ENCODE assay signal across 8 cellular contexts in the genomic region with DNA sequence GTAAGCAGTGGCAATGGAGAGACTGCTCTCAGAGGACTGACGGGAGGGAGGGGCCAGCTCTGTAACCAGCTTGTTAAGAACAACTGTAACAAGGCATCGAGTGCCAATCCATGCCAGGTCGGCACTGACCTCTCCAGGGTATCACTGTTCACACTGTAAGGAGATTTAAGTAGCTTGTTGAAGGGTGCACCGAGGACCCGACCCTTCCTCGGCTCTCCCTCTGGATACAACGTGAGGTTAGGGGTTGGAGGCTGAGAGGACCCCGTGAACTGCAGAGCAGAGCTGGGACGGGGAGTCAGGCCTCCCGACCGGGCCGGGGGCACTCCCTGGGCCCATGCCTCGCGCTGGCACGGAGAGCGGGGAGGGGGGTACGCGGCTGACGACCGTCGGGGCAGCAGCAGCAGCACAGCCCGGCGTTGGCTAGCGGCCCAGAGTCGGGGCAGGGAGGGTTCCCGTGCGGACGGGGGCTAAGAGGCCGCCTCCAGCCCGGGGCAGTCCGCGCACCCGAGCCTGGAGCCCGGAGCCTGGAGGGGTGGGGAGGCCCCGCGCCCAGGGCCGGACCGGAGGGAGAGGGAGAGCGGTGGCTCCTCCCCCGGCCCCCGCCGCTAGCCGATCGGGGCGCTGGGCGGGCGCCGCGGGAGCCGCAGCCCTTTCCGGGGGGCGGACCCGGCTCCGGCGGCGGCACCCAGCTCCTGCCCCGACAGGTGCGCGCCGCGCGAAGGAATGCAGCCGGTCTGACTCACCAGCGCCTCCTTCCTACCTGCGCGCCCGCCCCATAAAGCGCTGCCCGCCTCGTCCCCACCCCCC. TPM values are rescaled to one million over a fixed set of nuclear protein-coding genes. Genes with fewer than 3 reads are reported as not detected.
DNase-seq lines count a peak whose midpoint lies in the region; ATAC-seq and TF ChIP-seq lines count a peak whose summit lies in the region.

A gene (plus strand): TSS at position 804 of the 807 bp plus-strand sequence. CDS start 3,245 bp downstream, outside the sequence.

- no peaks in the 10 kb centered on the region for H3K36me3 ChIP-seq in parathyroid adenoma (ENCODE audit: control insufficient read depth, insufficient read depth, low read length)
- H3K36me3 ChIP-seq in thyroid gland, result no peaks in the 10 kb centered on the region

- no peaks in the 10 kb centered on the region for H3K79me2 ChIP-seq in parathyroid adenoma

- H3K27me3 ChIP-seq in parathyroid adenoma (ENCODE audit: control insufficient read depth, insufficient read depth, low read length) (no peaks in the 10 kb centered on the region), thyroid gland (no peaks in the 10 kb centered on the region)

- intact Hi-C loops in thyroid gland (cut with DNase I), result no loop called here

- peak within 1 kb of the TSS; percentile 11; the same call in 1 of the 2 replicates for H3K4me3 ChIP-seq in GM12865 (ENCODE audit: low read depth, low read length)
- peak within 1 kb of the TSS; percentile 62 for H3K4me3 ChIP-seq in parathyroid adenoma (ENCODE audit: low read depth, low read length)
- H3K4me3 ChIP-seq in thyroid gland (replicated peaks in 1 of 3), result peak within 1 kb of the TSS in 2 of 3 donors; percentile 25 to 57

- H3K9ac ChIP-seq in parathyroid adenoma, result no peak within 1 kb of the TSS

- no peaks in the 10 kb centered on the region for H3K9me3 Mint-ChIP-seq in activated T-helper 17 cell treated with anti-CD3 and anti-CD28 coated beads, Interleukin-2, amount 50 U/mL, for 72 hours

- TF ChIP-seq POLR2A in thyroid gland (IDR thresholded peaks at IDR 0.05), result peak in 1 of 2 donors; percentile 36

- no peak within 1 kb of the TSS for H3K27ac Mint-ChIP-seq in activated T-helper 17 cell treated with anti-CD3 and anti-CD28 coated beads, Interleukin-2, amount 50 U/mL, for 72 hours

- H2AFZ ChIP-seq in parathyroid adenoma, result peak within 1 kb of the TSS; percentile 90

- peak; percentile 47 for DNase-seq in GM12865 (ENCODE audit: low read depth)
- peak; percentile 46 for DNase-seq in NCI-H526 treated with DMSO at 0.1 percent for 48 hours (lab: John Stamatoyannopoulos, UW)
- peak; percentile 55 for DNase-seq in globus pallidus (ENCODE audit: low spot score)
- DNase-seq in thyroid gland, result peak; percentile 88 to 90
- no peak for DNase-seq in cortex of kidney (lab: John Stamatoyannopoulos, UW)

- TF ChIP-seq CTCF in GM12865 (IDR thresholded peaks at IDR 0.05; ENCODE audit: insufficient read depth, low read depth, low read length, missing control alignments), result no peak
- no peak for TF ChIP-seq CTCF in parathyroid adenoma (IDR thresholded peaks at IDR 0.05)
- peak in 1 of 6 experiments; percentile 41 for TF ChIP-seq CTCF in thyroid gland (IDR thresholded peaks at IDR 0.05)

- H3K4me3 Mint-ChIP-seq in activated T-helper 17 cell treated with anti-CD3 and anti-CD28 coated beads, Interleukin-2, amount 50 U/mL, for 72 hours, result peak within 1 kb of the TSS; percentile 69

- H3K9me3 ChIP-seq in parathyroid adenoma (ENCODE audit: control insufficient read depth, low read length) (no peaks in the 10 kb centered on the region), thyroid gland (no peaks in the 10 kb centered on the region)

- H3K4me1 ChIP-seq in parathyroid adenoma (no peaks in the 10 kb centered on the region), thyroid gland (peaks cover 11 to 12% of the 10 kb centered on the region in 2 donors)

- H3K4me2 ChIP-seq in parathyroid adenoma (ENCODE audit: low read length), result peak within 1 kb of the TSS; percentile 87

- peak within 1 kb of the TSS; percentile 53 for H3K27ac ChIP-seq in parathyroid adenoma
- H3K27ac ChIP-seq in thyroid gland, result peak within 1 kb of the TSS in 2 of 3 donors; percentile 50 to 79

- H3K4me1 Mint-ChIP-seq in activated T-helper 17 cell treated with anti-CD3 and anti-CD28 coated beads, Interleukin-2, amount 50 U/mL, for 72 hours, result no peaks in the 10 kb centered on the region

- H3K27me3 Mint-ChIP-seq in activated T-helper 17 cell treated with anti-CD3 and anti-CD28 coated beads, Interleukin-2, amount 50 U/mL, for 72 hours, result peaks cover 4% of the 10 kb centered on the region

- no peaks in the 10 kb centered on the region for H3K36me3 Mint-ChIP-seq in activated T-helper 17 cell treated with anti-CD3 and anti-CD28 coated beads, Interleukin-2, amount 50 U/mL, for 72 hours (ENCODE audit: low read depth)

- ATAC-seq in activated T-helper 17 cell treated with anti-CD3 and anti-CD28 coated beads, Interleukin-2, amount 50 U/mL, for 72 hours (replicated peaks), result peak; percentile 81
- ATAC-seq in HG02798 (IDR thresholded peaks at IDR 0.05; ENCODE audit: poor library complexity, unreplicated experiment), result no peak

- 2 to 3% methylated on average over 18 to 20 of the region's 70 CpGs for WGBS in thyroid gland, 2 donors

RNA-seq across cellular contexts. Expression of the gene that starts here (rescaled TPM):
- total RNA-seq in activated T-helper 17 cell treated with anti-CD3 and anti-CD28 coated beads, Interleukin-2, amount 50 U/mL, for 72 hours, result 1 to 10 TPM in 1 of 2 donors, under 1 TPM in 1; 0.54 to 1.2 TPM
- 10 to 100 TPM; 19.7 to 27.3 (median 23.1) TPM for total RNA-seq in thyroid gland

Comparison
In these comparisons a context has a peak if more than half of its experiments do, and no peak if none do; other contexts are left out.
1. RNA of the gene that starts here (total RNA-seq): 19.7 to 27.3 TPM in thyroid gland; 0.54 to 1.2 TPM in activated T-helper 17 cell treated with anti-CD3 and anti-CD28 coated beads, Interleukin-2, amount 50 U/mL, for 72 hours; every median in the first group is over 4 times any median in the second.
2. H3K4me3 ChIP-seq: peak in every context shown above with its lines; median percentile 62 in parathyroid adenoma; 41 in thyroid gland; 11 in GM12865.